ENCODE assay signal across 8 cellular contexts in the genomic region with DNA sequence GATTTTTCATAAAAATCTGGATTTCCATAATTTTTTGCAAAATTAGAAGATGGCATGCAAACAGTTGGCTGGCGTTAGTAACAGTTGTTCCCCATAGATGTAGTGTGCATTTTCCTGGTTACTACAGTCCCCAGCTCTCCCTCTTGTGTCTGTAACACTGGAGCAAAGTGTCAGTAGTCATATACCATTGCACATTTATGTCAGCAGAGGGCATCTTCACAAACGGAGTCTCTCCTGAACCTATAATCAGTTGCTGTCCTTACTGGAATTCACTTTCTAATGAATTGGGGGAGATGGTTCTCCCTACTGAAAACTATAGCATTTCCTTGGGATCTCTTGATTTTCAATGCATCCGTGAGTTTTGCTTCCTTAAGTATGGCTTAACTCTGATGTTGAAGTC. TPM values are rescaled to one million over a fixed set of nuclear protein-coding genes. Genes with fewer than 3 reads are reported as not detected.
A peak's percentile ranks its signal among the peaks of the same experiment; 100 is the strongest.
DNase-seq lines count a peak whose midpoint lies in the region; ATAC-seq and TF ChIP-seq lines count a peak whose summit lies in the region.

No MANE protein-coding gene starts in this region.

- intact Hi-C loops in OCI-LY7 (cut with micrococcal nuclease; ENCODE audit: unreplicated experiment) (no loop called here), left ventricle myocardium superior (cut with micrococcal nuclease) (no loop called here), tibial artery (cut with DNase I; ENCODE audit: low total_unique reads) (no loop called here), ovary (cut with DNase I) (no loop called here)

- no TSS peak for BruUV-seq in OCI-LY7 (replicated peaks; lab: Mats Ljungman, UMichigan)

- H3K9me3 ChIP-seq in OCI-LY7 (ENCODE audit: low read length) (no peaks in the 10 kb centered on the region), tibial artery (no peaks in the 10 kb centered on the region), ovary (no peaks in the 10 kb centered on the region)

- WGBS in ovary, 3 donors = 57 to 59% (median 59%) methylated on average over 3 of the region's 3 CpGs

- peak; percentile 26 for ATAC-seq in left ventricle myocardium superior
- ATAC-seq in GM21717 (IDR thresholded peaks at IDR 0.05; ENCODE audit: unreplicated experiment) = no peak

- TF ChIP-seq EP300 in ovary (IDR thresholded peaks at IDR 0.05) = no peak

- H3K27me3 Mint-ChIP-seq in T-helper 2 cell treated with Interferon-gamma antibody and Interleukin-4, amounts not matched to agents 5 μg/mL and 100 μg/mL, for 36 hours (ENCODE audit: low read depth) = no peaks in the 10 kb centered on the region

- H4K20me1 ChIP-seq in OCI-LY7 (ENCODE audit: insufficient read depth, low read length) = no peaks in the 10 kb centered on the region

- peaks cover 6% of the 10 kb centered on the region for H3K9me3 Mint-ChIP-seq in T-helper 2 cell treated with Interferon-gamma antibody and Interleukin-4, amounts not matched to agents 5 μg/mL and 100 μg/mL, for 36 hours

- peak; percentile 40 for TF ChIP-seq CTCF in GM10266 (IDR thresholded peaks at IDR 0.05; ENCODE audit: control insufficient read depth, insufficient read depth, low read depth, missing control alignments)
- TF ChIP-seq CTCF in OCI-LY7 (conservative IDR thresholded peaks at IDR 0.05; ENCODE audit: low read length) = peak; percentile 73
- TF ChIP-seq CTCF in tibial artery (IDR thresholded peaks at IDR 0.05) = peak; percentile 6 to 14
- no peak for TF ChIP-seq CTCF in ovary (IDR thresholded peaks at IDR 0.05)

- H3K4me2 ChIP-seq in OCI-LY7 (ENCODE audit: low read length) = no peak overlapping the region

- H3K79me2 ChIP-seq in OCI-LY7 (ENCODE audit: insufficient read depth, low read depth, low read length) = no peaks in the 10 kb centered on the region

- H3K9me2 ChIP-seq in OCI-LY7 (ENCODE audit: insufficient read depth, low read length) = no peaks in the 10 kb centered on the region

- H3K4me3 ChIP-seq in H7 (ENCODE audit: insufficient read depth, low read depth, low read length) = no peak overlapping the region
- H3K4me3 ChIP-seq in OCI-LY7 (ENCODE audit: low read depth, low read length, poor library complexity, severe bottlenecking) = no peak overlapping the region
- no peak overlapping the region for H3K4me3 ChIP-seq in tibial artery
- H3K4me3 ChIP-seq in ovary = no peak overlapping the region

- POLR2A ChIA-PET in OCI-LY7 (lab: Charles Lee) = no interaction called here

- no peaks in the 10 kb centered on the region for H3K36me3 Mint-ChIP-seq in T-helper 2 cell treated with Interferon-gamma antibody and Interleukin-4, amounts not matched to agents 5 μg/mL and 100 μg/mL, for 36 hours (ENCODE audit: low read depth)

- H3K4me1 ChIP-seq in OCI-LY7 (ENCODE audit: insufficient read depth, low read length, poor library complexity, severe bottlenecking) (no peaks in the 10 kb centered on the region), tibial artery (no peaks in the 10 kb centered on the region), ovary (ENCODE audit: insufficient read depth) (no peaks in the 10 kb centered on the region)

- H3K27ac ChIP-seq in OCI-LY7 (ENCODE audit: low read depth, low read length, poor library complexity, severe bottlenecking) (no peak overlapping the region), tibial artery (no peak overlapping the region), ovary (no peak overlapping the region)

- CTCF ChIA-PET in OCI-LY7 (lab: Charles Lee; ENCODE audit: unreplicated experiment) = no interaction called here

- H2AFZ ChIP-seq in OCI-LY7 (ENCODE audit: low read length) = no peak overlapping the region

- TF ChIP-seq POLR2A in ovary (IDR thresholded peaks at IDR 0.05) = no peak

- no peaks in the 10 kb centered on the region for H3K4me1 Mint-ChIP-seq in T-helper 2 cell treated with Interferon-gamma antibody and Interleukin-4, amounts not matched to agents 5 μg/mL and 100 μg/mL, for 36 hours (ENCODE audit: low read depth)

- DNase-seq in GM10266 (ENCODE audit: extremely low spot score) = peak; percentile 12
- DNase-seq in H7 = peak; percentile 9
- peak; percentile 46 for DNase-seq in OCI-LY7 (ENCODE audit: low spot score)
- no peak for DNase-seq in left ventricle myocardium superior
- no peak for DNase-seq in tibial artery
- DNase-seq in ovary = no peak
- DNase-seq in T-helper 2 cell treated with Interferon-gamma antibody and Interleukin-4, amounts not matched to agents 5 μg/mL and 100 μg/mL, for 36 hours (ENCODE audit: low spot score) = no peak

- no peaks in the 10 kb centered on the region for H3K36me3 ChIP-seq in H7 (replicated peaks; ENCODE audit: control insufficient read depth, insufficient read depth, low read length)
- H3K36me3 ChIP-seq in OCI-LY7 (ENCODE audit: insufficient read depth, low read length) = no peaks in the 10 kb centered on the region
- no peaks in the 10 kb centered on the region for H3K36me3 ChIP-seq in tibial artery
- no peaks in the 10 kb centered on the region for H3K36me3 ChIP-seq in ovary

- H3K27me3 ChIP-seq in H7 (ENCODE audit: control insufficient read depth, insufficient read depth, low read length) = no peaks in the 10 kb centered on the region
- no peaks in the 10 kb centered on the region for H3K27me3 ChIP-seq in tibial artery
- no peaks in the 10 kb centered on the region for H3K27me3 ChIP-seq in ovary

- H3K4me3 Mint-ChIP-seq in T-helper 2 cell treated with Interferon-gamma antibody and Interleukin-4, amounts not matched to agents 5 μg/mL and 100 μg/mL, for 36 hours = no peak overlapping the region

- no peak overlapping the region for H3K27ac Mint-ChIP-seq in T-helper 2 cell treated with Interferon-gamma antibody and Interleukin-4, amounts not matched to agents 5 μg/mL and 100 μg/mL, for 36 hours

RNA-seq across cellular contexts. Expression of a gene that starts 44.7 kb away (rescaled TPM):
- total RNA-seq in H7 (2014; rRNA removed; shearing (Covaris generic)) = 26.0 and 29.8 TPM in 2 replicates
- 29.1 and 30.5 TPM in 2 replicates for total RNA-seq in OCI-LY7 (2014; rRNA removed; shearing (Covaris generic))
- total RNA-seq in OCI-LY7 (2022) = 103 and 112 TPM in 2 replicates
- total RNA-seq in left ventricle myocardium superior = 133 TPM
- 10 to 100 TPM; 19.1 to 56.2 (median 38.9) TPM for total RNA-seq in ovary
- polyA plus RNA-seq in ovary = 10 to 100 TPM; 16.2 to 57.3 TPM

Comparison
In these comparisons a context has a peak if more than half of its experiments do, and no peak if none do; other contexts are left out.
1. DNase-seq: peak in GM10266 (single experiment), H7 (single experiment) and OCI-LY7 (single experiment); none in left ventricle myocardium superior (single experiment), tibial artery (0 of 2), ovary (0 of 5) and T-helper 2 cell treated with Interferon-gamma antibody and Interleukin-4, amounts not matched to agents 5 μg/mL and 100 μg/mL, for 36 hours (single experiment).
2. CTCF ChIP-seq: peak in GM10266 (single experiment), OCI-LY7 (single experiment) and tibial artery (2 of 2); none in ovary (0 of 3).